ENCODE assay signal across 23 cellular contexts in genomic region chr15:67991706-67992105, GRCh38.
"Had no signal": no experiment of that assay in that cellular context is flagged by ENCODE, and none has a peak within 500 bp of the region (broad histone marks: within the 10 kb centered on the region; RNA-seq: fewer than 3 reads in every experiment).

No MANE protein-coding gene starts in this region.

- H3K36me3 ChIP-seq: esophagus muscularis mucosa, gastroesophageal sphincter, heart right ventricle, left ventricle myocardium inferior, lower lobe of right lung had no signal

- H3K9me3 ChIP-seq: esophagus muscularis mucosa, gastroesophageal sphincter, heart right ventricle, left ventricle myocardium inferior, lower lobe of right lung, mucosa of descending colon had no signal

- H3K4me3 ChIP-seq: esophagus muscularis mucosa, gastroesophageal sphincter, heart right ventricle, left ventricle myocardium inferior, lower lobe of right lung, mucosa of descending colon had no signal

- ATAC-seq: effector memory CD8-positive, alpha-beta T cell; foreskin keratinocyte; gastroesophageal sphincter; heart right ventricle; left colon; left lobe of liver; lower lobe of right lung; mucosa of descending colon had no signal

- FAIRE-seq: colon, endothelial cell of umbilical vein, frontal cortex, islet of Langerhans, keratinocyte had no signal

- H3K27me3 ChIP-seq: esophagus muscularis mucosa, gastroesophageal sphincter, heart right ventricle had no signal

- H3K4me1 ChIP-seq: esophagus muscularis mucosa, foreskin keratinocyte, gastroesophageal sphincter, heart right ventricle, left ventricle myocardium inferior, lower lobe of right lung had no signal

- H3K27ac ChIP-seq: esophagus muscularis mucosa, foreskin keratinocyte, gastroesophageal sphincter, heart right ventricle, left ventricle myocardium inferior, lower lobe of right lung had no signal

- DNase-seq: cortex of kidney; effector CD8-positive, alpha-beta T cell; effector memory CD8-positive, alpha-beta T cell; foreskin keratinocyte; glutamatergic neuron; head of caudate nucleus; heart right ventricle; hippocampal formation; kidney glomerular epithelial cell; left colon; left ventricle myocardium inferior; lower lobe of right lung; mesenchymal stem cell; mucosa of descending colon; naive B cell had no signal
